ENCODE assay signal across 8 cellular contexts in the genomic region with DNA sequence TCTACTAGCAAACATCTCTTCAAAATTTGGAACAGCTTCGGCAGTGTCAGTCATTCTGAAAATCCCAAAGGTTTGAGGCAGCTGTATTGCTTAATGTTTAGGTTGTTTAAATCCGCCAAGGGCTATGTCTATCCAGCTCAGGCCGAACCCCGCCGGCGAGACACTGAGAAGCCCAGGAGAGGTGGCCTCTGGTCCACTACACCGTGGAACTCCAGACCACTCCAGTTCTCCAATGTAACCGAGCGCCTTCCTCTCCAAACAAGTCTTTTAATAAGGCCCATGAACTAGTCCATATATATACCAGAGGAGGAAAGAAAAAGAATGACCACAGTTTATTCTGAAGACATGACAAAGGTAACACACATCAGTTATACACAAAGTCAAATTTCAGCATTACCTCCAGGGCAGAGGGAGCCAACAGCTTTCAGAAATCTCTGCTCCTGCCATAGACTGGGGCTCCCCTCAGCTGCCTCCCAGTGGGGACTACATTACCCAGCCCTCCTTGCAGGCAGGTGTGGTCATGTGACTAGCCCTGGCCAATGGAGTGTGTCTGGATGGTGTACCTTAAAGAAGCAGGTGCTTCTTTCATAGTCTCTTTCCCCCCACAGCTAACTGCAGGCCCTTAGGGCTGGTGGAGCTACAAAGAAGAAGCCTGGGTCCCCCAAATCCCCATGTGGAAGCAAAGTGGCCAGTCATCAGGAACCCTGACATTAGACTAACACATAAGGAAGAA. TPM values are rescaled to one million over a fixed set of nuclear protein-coding genes. Genes with fewer than 3 reads are reported as not detected.
DNase-seq lines count a peak whose midpoint lies in the region; ATAC-seq and TF ChIP-seq lines count a peak whose summit lies in the region.

TSS of gene RAMACL (minus strand) at position 255 of the 733 bp plus-strand sequence. CDS start at position 54, 201 bp downstream.

- no peak within 1 kb of the TSS for H3K9ac ChIP-seq in H9 (ENCODE audit: extremely low read depth, insufficient read length, low read length)
- H3K9ac ChIP-seq in Loucy (ENCODE audit: low read depth, low read length, poor library complexity, severe bottlenecking) = no peak within 1 kb of the TSS

- H3T11ph ChIP-seq in H9 (ENCODE audit: low read length) = no peak within 1 kb of the TSS

- 0 out of 7 replicates have a peak within 1 kb of the TSS, but pooled peaks of 1 of the 3 experiments have one; percentile 15 for H3K27ac Mint-ChIP-seq in H9
- H3K27ac Mint-ChIP-seq in activated T-helper 1 cell treated with anti-CD3 and anti-CD28 coated beads, Interleukin-12 subunit alpha, Interleukin-12 subunit beta, Interleukin-2, Interleukin-4 antibody, amounts not matched to agents 30 ng/mL and 10 ng/mL and 1 ng/mL, durations not matched to agents 14 hours and 24 hours and 36 hours = no peak within 1 kb of the TSS
- H3K27ac Mint-ChIP-seq in natural killer cell treated with Interleukin-12 subunit alpha and Interleukin-12 subunit beta and Interleukin-15 and Interleukin-18, amount 100 ng/mL, for 72 hours = no peak within 1 kb of the TSS

- H3K9me3 Mint-ChIP-seq in H9 = no peaks in the 10 kb centered on the region
- H3K9me3 Mint-ChIP-seq in activated T-helper 1 cell treated with anti-CD3 and anti-CD28 coated beads, Interleukin-12 subunit alpha, Interleukin-12 subunit beta, Interleukin-2, Interleukin-4 antibody, amounts not matched to agents 30 ng/mL and 10 ng/mL and 1 ng/mL, durations not matched to agents 14 hours and 24 hours and 36 hours = no peaks in the 10 kb centered on the region
- H3K9me3 Mint-ChIP-seq in natural killer cell treated with Interleukin-12 subunit alpha and Interleukin-12 subunit beta and Interleukin-15 and Interleukin-18, amount 100 ng/mL, for 72 hours = no peaks in the 10 kb centered on the region

- intact Hi-C loops in activated T-helper 1 cell treated with anti-CD3 and anti-CD28 coated beads, Interleukin-12 subunit alpha, Interleukin-12 subunit beta, Interleukin-2, Interleukin-4 antibody, amounts not matched to agents 30 ng/mL and 10 ng/mL and 1 ng/mL, durations not matched to agents 14 hours and 24 hours and 36 hours (cut with micrococcal nuclease) = no loop called here

- H3K27me3 Mint-ChIP-seq in H9 (ENCODE audit: low read depth) = no peaks in the 10 kb centered on the region
- H3K27me3 Mint-ChIP-seq in activated T-helper 1 cell treated with anti-CD3 and anti-CD28 coated beads, Interleukin-12 subunit alpha, Interleukin-12 subunit beta, Interleukin-2, Interleukin-4 antibody, amounts not matched to agents 30 ng/mL and 10 ng/mL and 1 ng/mL, durations not matched to agents 14 hours and 24 hours and 36 hours (ENCODE audit: insufficient read depth) = no peaks in the 10 kb centered on the region
- peaks cover 4 to 6% of the 10 kb centered on the region in 2 donors for H3K27me3 Mint-ChIP-seq in natural killer cell treated with Interleukin-12 subunit alpha and Interleukin-12 subunit beta and Interleukin-15 and Interleukin-18, amount 100 ng/mL, for 72 hours

- no peak within 1 kb of the TSS for H3K4me3 Mint-ChIP-seq in H9
- no peak within 1 kb of the TSS for H3K4me3 Mint-ChIP-seq in activated T-helper 1 cell treated with anti-CD3 and anti-CD28 coated beads, Interleukin-12 subunit alpha, Interleukin-12 subunit beta, Interleukin-2, Interleukin-4 antibody, amounts not matched to agents 30 ng/mL and 10 ng/mL and 1 ng/mL, durations not matched to agents 14 hours and 24 hours and 36 hours
- no peak within 1 kb of the TSS for H3K4me3 Mint-ChIP-seq in natural killer cell treated with Interleukin-12 subunit alpha and Interleukin-12 subunit beta and Interleukin-15 and Interleukin-18, amount 100 ng/mL, for 72 hours

- H3K27me3 ChIP-seq in H9 (ENCODE audit: insufficient read depth, low read length) (no peaks in the 10 kb centered on the region), Loucy (ENCODE audit: insufficient read depth, low read length, poor library complexity, severe bottlenecking) (no peaks in the 10 kb centered on the region)

- H2BK12ac ChIP-seq in H9 (ENCODE audit: insufficient read length, low read depth, low read length) = no peak within 1 kb of the TSS

- H3K9me3 ChIP-seq in H9 (ENCODE audit: control insufficient read depth, low read depth, low read length) (no peaks in the 10 kb centered on the region), Loucy (ENCODE audit: insufficient read depth, low read depth, low read length) (no peaks in the 10 kb centered on the region)

- H3K23me2 ChIP-seq in H9 (ENCODE audit: insufficient read length, low read depth, low read length, poor library complexity, severe bottlenecking) = no peaks in the 10 kb centered on the region

- ATAC-seq in natural killer cell treated with Interleukin-12 subunit alpha and Interleukin-12 subunit beta and Interleukin-15 and Interleukin-18, amount 100 ng/mL, for 72 hours = peak; percentile 76 to 77
- no peak for ATAC-seq in HG02970 (IDR thresholded peaks at IDR 0.05; ENCODE audit: low FRiP score, unreplicated experiment)

- no CpG with 5 or more reads among the region's 9 CpGs for WGBS in H9 (ENCODE audit: extremely low coverage, insufficient read length, low lambda C conversion rate)

- H2BK120ac ChIP-seq in H9 (ENCODE audit: low read depth, low read length, poor library complexity, severe bottlenecking) = no peak within 1 kb of the TSS

- H4K5ac ChIP-seq in H9 (ENCODE audit: insufficient read length, low read depth, low read length) = no peak within 1 kb of the TSS

- TF ChIP-seq CTCF in H9 (conservative IDR thresholded peaks at IDR 0.05) = no peak
- TF ChIP-seq CTCF in Loucy (conservative IDR thresholded peaks at IDR 0.05; ENCODE audit: low read length) = no peak

- H3K14ac ChIP-seq in H9 (ENCODE audit: insufficient read depth, low read length) = no peak within 1 kb of the TSS

- H3K27ac ChIP-seq in H9 (ENCODE audit: insufficient read length, low read depth, low read length) = no peak within 1 kb of the TSS

- H3K79me1 ChIP-seq in H9 (ENCODE audit: insufficient read depth, low read depth, low read length, poor library complexity, severe bottlenecking) = peaks cover 2% of the 10 kb centered on the region

- no peaks in the 10 kb centered on the region for H3K36me3 Mint-ChIP-seq in H9 (ENCODE audit: insufficient read depth in 1 of 3, low read depth in 3 of 3)
- no peaks in the 10 kb centered on the region for H3K36me3 Mint-ChIP-seq in activated T-helper 1 cell treated with anti-CD3 and anti-CD28 coated beads, Interleukin-12 subunit alpha, Interleukin-12 subunit beta, Interleukin-2, Interleukin-4 antibody, amounts not matched to agents 30 ng/mL and 10 ng/mL and 1 ng/mL, durations not matched to agents 14 hours and 24 hours and 36 hours (ENCODE audit: low read depth)
- no peaks in the 10 kb centered on the region for H3K36me3 Mint-ChIP-seq in natural killer cell treated with Interleukin-12 subunit alpha and Interleukin-12 subunit beta and Interleukin-15 and Interleukin-18, amount 100 ng/mL, for 72 hours

- no peaks in the 10 kb centered on the region for H3F3A ChIP-seq in Loucy (ENCODE audit: low read depth)

- peaks cover 24 to 28% of the 10 kb centered on the region in 2 experiments for H3K4me1 Mint-ChIP-seq in H9
- H3K4me1 Mint-ChIP-seq in activated T-helper 1 cell treated with anti-CD3 and anti-CD28 coated beads, Interleukin-12 subunit alpha, Interleukin-12 subunit beta, Interleukin-2, Interleukin-4 antibody, amounts not matched to agents 30 ng/mL and 10 ng/mL and 1 ng/mL, durations not matched to agents 14 hours and 24 hours and 36 hours (ENCODE audit: low read depth) = peaks cover 15% of the 10 kb centered on the region
- H3K4me1 Mint-ChIP-seq in natural killer cell treated with Interleukin-12 subunit alpha and Interleukin-12 subunit beta and Interleukin-15 and Interleukin-18, amount 100 ng/mL, for 72 hours (ENCODE audit: low read depth in 2 of 2) = peaks cover 15 to 21% of the 10 kb centered on the region in 2 donors

- no peak within 1 kb of the TSS for H3K4me3 ChIP-seq in Loucy (ENCODE audit: low read length, poor library complexity, severe bottlenecking)

- 0 out of 2 replicates have a peak, but pooled peaks cover 2% of the 10 kb centered on the region for H3K79me2 ChIP-seq in H9 (ENCODE audit: insufficient read depth, low read length)
- H3K79me2 ChIP-seq in Loucy (ENCODE audit: insufficient read depth, low read length) = no peaks in the 10 kb centered on the region

- H3K4me2 ChIP-seq in H9 (ENCODE audit: insufficient read depth, insufficient read length, low read length) = no peak within 1 kb of the TSS
- H3K4me2 ChIP-seq in Loucy (ENCODE audit: low read depth, low read length, poor library complexity, severe bottlenecking) = no peak within 1 kb of the TSS

- H3K9me2 ChIP-seq in Loucy (replicated peaks; ENCODE audit: low read depth, low read length) = no peaks in the 10 kb centered on the region

- DNase-seq in NCI-H524 (lab: John Stamatoyannopoulos, UW) (peak; percentile 11 to 30), NCI-H524 treated with DMSO at 0.1 percent for 48 hours (lab: John Stamatoyannopoulos, UW) (no peak), H9 (peak; percentile 78), EL (no peak)
- DNase-seq in activated T-helper 1 cell treated with anti-CD3 and anti-CD28 coated beads, Interleukin-12 subunit alpha, Interleukin-12 subunit beta, Interleukin-2, Interleukin-4 antibody, amounts not matched to agents 30 ng/mL and 10 ng/mL and 1 ng/mL, durations not matched to agents 14 hours and 24 hours and 36 hours (ENCODE audit: low spot score) = peak; percentile 22
- no peak for DNase-seq in natural killer cell treated with Interleukin-12 subunit alpha and Interleukin-12 subunit beta and Interleukin-15 and Interleukin-18, amount 100 ng/mL, for 72 hours (ENCODE audit: low spot score)

- H2AK5ac ChIP-seq in H9 (ENCODE audit: insufficient read length, low read length) = no peak within 1 kb of the TSS

- no peaks in the 10 kb centered on the region for H3K36me3 ChIP-seq in Loucy (ENCODE audit: insufficient read depth, low read length)

- H3K4me1 ChIP-seq in H9 (ENCODE audit: insufficient read depth, low read length) (peaks cover 3% of the 10 kb centered on the region; the same call in 1 of the 2 replicates), Loucy (ENCODE audit: insufficient read depth, low read length, poor library complexity, severe bottlenecking) (peaks cover 48% of the 10 kb centered on the region)

- no peak within 1 kb of the TSS for H2BK15ac ChIP-seq in H9 (ENCODE audit: low read depth, low read length)

- no peak within 1 kb of the TSS for H4K91ac ChIP-seq in H9 (ENCODE audit: insufficient read length, low read depth, low read length)

- H4K20me1 ChIP-seq in H9 (ENCODE audit: control insufficient read depth, insufficient read depth, insufficient read length) = no peaks in the 10 kb centered on the region
- no peaks in the 10 kb centered on the region for H4K20me1 ChIP-seq in Loucy (ENCODE audit: insufficient read depth, low read length, poor library complexity, severe bottlenecking)

- no peak within 1 kb of the TSS for H3K18ac ChIP-seq in H9 (ENCODE audit: insufficient read length, low read depth, low read length)

- H2AFZ ChIP-seq in H9 (ENCODE audit: low read length) (no peak within 1 kb of the TSS), Loucy (ENCODE audit: low read length) (peak within 1 kb of the TSS; percentile 52)

- H3K23ac ChIP-seq in H9 (ENCODE audit: insufficient read length, low read depth, low read length) = no peak within 1 kb of the TSS

- no peak within 1 kb of the TSS for H2BK5ac ChIP-seq in H9 (ENCODE audit: insufficient read length, low read length)

- H3K56ac ChIP-seq in H9 (ENCODE audit: insufficient read length, low read depth, low read length) = no peak within 1 kb of the TSS

- no peak within 1 kb of the TSS for H2BK20ac ChIP-seq in H9 (ENCODE audit: low read depth, low read length, poor library complexity, severe bottlenecking)

- H4K8ac ChIP-seq in H9 (replicated peaks; ENCODE audit: insufficient read length, low read depth, low read length) = no peak within 1 kb of the TSS

- H3K4ac ChIP-seq in H9 (ENCODE audit: low read depth, low read length) = no peak within 1 kb of the TSS

RNA-seq across cellular contexts. Expression of gene RAMACL, which starts in this region (rescaled TPM):
- total RNA-seq in H9 (2021) = 0.28 and 0.29 TPM in 2 replicates
- 0.29 and 0.42 TPM in 2 replicates for total RNA-seq in activated T-helper 1 cell treated with anti-CD3 and anti-CD28 coated beads, Interleukin-12 subunit alpha, Interleukin-12 subunit beta, Interleukin-2, Interleukin-4 antibody, amounts not matched to agents 30 ng/mL and 10 ng/mL and 1 ng/mL, durations not matched to agents 14 hours and 24 hours and 36 hours
- total RNA-seq in natural killer cell treated with Interleukin-12 subunit alpha and Interleukin-12 subunit beta and Interleukin-15 and Interleukin-18, amount 100 ng/mL, for 72 hours = under 1 TPM; 0.21 to 0.73 TPM

Comparison
In these comparisons a context has a peak if more than half of its experiments do, and no peak if none do; other contexts are left out.
1. DNase-seq: peak in NCI-H524 (2 of 2); none in NCI-H524 treated with DMSO at 0.1 percent for 48 hours (single experiment), natural killer cell treated with Interleukin-12 subunit alpha and Interleukin-12 subunit beta and Interleukin-15 and Interleukin-18, amount 100 ng/mL, for 72 hours (single experiment) and EL (single experiment).
2. Peak in DNase-seq in H9; RNA of the gene not detected or under 1 TPM.
3. Peak in DNase-seq in activated T-helper 1 cell treated with anti-CD3 and anti-CD28 coated beads, Interleukin-12 subunit alpha, Interleukin-12 subunit beta, Interleukin-2, Interleukin-4 antibody, amounts not matched to agents 30 ng/mL and 10 ng/mL and 1 ng/mL, durations not matched to agents 14 hours and 24 hours and 36 hours; RNA of the gene not detected or under 1 TPM.
4. Peak in ATAC-seq in natural killer cell treated with Interleukin-12 subunit alpha and Interleukin-12 subunit beta and Interleukin-15 and Interleukin-18, amount 100 ng/mL, for 72 hours; RNA of the gene not detected or under 1 TPM.